ENCODE assay signal across 21 cellular contexts in genomic region chr7:20892776-20893175, GRCh38.
"Had no signal": no experiment of that assay in that cellular context is flagged by ENCODE, and none has a peak within 500 bp of the region (broad histone marks: within the 10 kb centered on the region; RNA-seq: fewer than 3 reads in every experiment).

No MANE protein-coding gene starts in this region.

- H3K27ac ChIP-seq: ascending aorta, brain microvascular endothelial cell, esophagus squamous epithelium, gastrocnemius medialis, prostate gland, spleen, upper lobe of left lung, WERI-Rb-1 had no signal

- H3K36me3 ChIP-seq: ascending aorta, brain microvascular endothelial cell, esophagus squamous epithelium, gastrocnemius medialis, prostate gland, spleen, upper lobe of left lung, WERI-Rb-1 had no signal

- H3K27me3 ChIP-seq: ascending aorta, brain microvascular endothelial cell, esophagus squamous epithelium, gastrocnemius medialis, spleen, upper lobe of left lung had no signal

- ATAC-seq: activated naive CD4-positive, alpha-beta T cell treated with anti-CD3 and anti-CD28 coated beads, Interleukin-2, amount 50 U/mL, for 72 hours; activated T-helper 17 cell treated with anti-CD3 and anti-CD28 coated beads, Interleukin-2, amount 50 U/mL, for 72 hours; gastrocnemius medialis; left ventricle myocardium superior; natural killer cell had no signal

- H3K9me3 ChIP-seq: ascending aorta, esophagus squamous epithelium, gastrocnemius medialis, prostate gland had no signal

- H3K4me3 ChIP-seq: ascending aorta, esophagus squamous epithelium, gastrocnemius medialis, prostate gland, spleen, upper lobe of left lung had no signal

- DNase-seq: activated T-cell treated with anti-CD3 and anti-CD28 coated beads, Interleukin-2, amount 50 U/mL, for 24 hours; brain microvascular endothelial cell; caudate nucleus; dermis blood vessel endothelial cell; effector memory CD4-positive, alpha-beta T cell; esophagus squamous epithelium; gastrocnemius medialis; hippocampal formation; kidney glomerular epithelial cell; left ventricle myocardium superior; midbrain; natural killer cell; spleen; stimulated activated CD4-positive, alpha-beta T cell treated with anti-CD3 and anti-CD28 coated beads, Interleukin-4, amount 100 ng/mL, for 1 hour; stimulated activated naive CD4-positive, alpha-beta T cell treated with Interleukin-2 at 50 U/mL for 16 hours; upper lobe of left lung; WERI-Rb-1 had no signal

- H3K4me1 ChIP-seq: ascending aorta, esophagus squamous epithelium, gastrocnemius medialis, prostate gland, spleen, upper lobe of left lung had no signal
